ENCODE assay signal across 13 cellular contexts in the genomic region with DNA sequence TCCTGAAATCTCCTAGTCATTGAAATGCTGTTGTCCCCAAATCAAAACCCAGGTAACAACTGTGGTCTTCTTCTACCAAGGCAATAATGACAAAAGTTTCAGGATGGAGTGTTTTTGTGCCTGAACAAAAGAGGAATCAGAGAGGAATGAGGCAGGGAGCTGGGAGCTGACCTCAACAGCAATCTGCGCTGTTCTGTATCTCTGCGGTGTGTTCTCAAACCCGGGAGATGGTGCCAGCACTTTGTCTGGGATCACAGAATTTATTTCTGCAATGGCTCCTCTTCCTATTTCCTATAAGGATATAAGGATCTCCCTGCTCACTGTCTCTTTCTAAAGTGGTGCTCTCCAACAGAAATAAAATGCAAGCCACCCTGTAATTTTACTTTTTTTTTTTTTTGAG. TPM values are rescaled to one million over a fixed set of nuclear protein-coding genes. Genes with fewer than 3 reads are reported as not detected.
A peak's percentile ranks its signal among the peaks of the same experiment; 100 is the strongest.
DNase-seq lines count a peak whose midpoint lies in the region; ATAC-seq and TF ChIP-seq lines count a peak whose summit lies in the region.
"Had no signal": no experiment of that assay in that cellular context is flagged by ENCODE, and none has a peak within 500 bp of the region (broad histone marks: within the 10 kb centered on the region; RNA-seq: fewer than 3 reads in every experiment).

No MANE protein-coding gene starts in this region.

- peak; percentile 23 for DNase-seq in EL
- DNase-seq in WTC11 (ENCODE audit: low spot score), result no peak
- no peak for DNase-seq in left ventricle myocardium superior
- no peak for DNase-seq in skeletal muscle cell (ENCODE audit: low read depth)
- DNase-seq in MV-4-11 (lab: John Stamatoyannopoulos, UW), result no peak
- DNase-seq in DMS153 treated with DMSO at 0.1 percent for 48 hours (lab: John Stamatoyannopoulos, UW; ENCODE audit: unreplicated experiment), result no peak
- no peak for DNase-seq in activated naive CD4-positive, alpha-beta T cell treated with Interleukin-2 at 50 U/mL for 16 hours
- DNase-seq: activated CD8-positive, alpha-beta memory T cell treated with anti-CD3 and anti-CD28 coated beads, Interleukin-2, amount 50 U/mL, for 4 hours; DMS 273 treated with DMSO at 0.1 percent for 48 hours; effector CD4-positive, alpha-beta T cell; NCI-H1417 treated with DMSO at 0.1 percent for 48 hours had no signal

- TF ChIP-seq CTCF in WTC11 (IDR thresholded peaks at IDR 0.05), result no peak

- intact Hi-C loops in left ventricle myocardium superior (cut with micrococcal nuclease), result no loop called here

- POLR2A ChIA-PET in WTC11 (lab: Charles Lee), result interaction anchor here (1.0 to 1.7 kb wide), 2 partner anchors 14 to 88 kb away, joined by 3 to 5 read pairs; a partner anchor contains a TSS

- no peak overlapping the region for H3K27ac Mint-ChIP-seq in WTC11

- H3K27me3 Mint-ChIP-seq in WTC11 (ENCODE audit: low read depth), result peaks cover 17% of the 10 kb centered on the region

- peak overlapping the region; percentile 82 for H3K4me3 Mint-ChIP-seq in WTC11

- H3K36me3 Mint-ChIP-seq in WTC11, result no peaks in the 10 kb centered on the region

- no peak for ATAC-seq in WTC11
- ATAC-seq in left ventricle myocardium superior, result peak; percentile 10
- ATAC-seq in HG03469 (IDR thresholded peaks at IDR 0.05; ENCODE audit: unreplicated experiment), result no peak

- peaks cover 23% of the 10 kb centered on the region for H3K4me1 Mint-ChIP-seq in WTC11

- peak overlapping the region; percentile 54 for H3K4me3 ChIP-seq in skeletal muscle cell (ENCODE audit: low read depth, low read length)

- CTCF ChIA-PET in WTC11 (lab: Charles Lee), result interaction anchor here (1.7 kb wide), 1 partner anchor 59 kb away, joined by 10 read pairs; no protein-coding TSS in a partner anchor

- H3K9me3 Mint-ChIP-seq in WTC11, result no peaks in the 10 kb centered on the region

TF ChIP-seq in WTC11, 78 proteins besides CTCF, POLR2A, EP300 and RAD21:
- TF ChIP-seq GRHL2 (CRISPR knock-in tag; IDR thresholded peaks at IDR 0.05; ENCODE audit: insufficient replicate concordance, severe bottlenecking) (no peak), TP53 (CRISPR knock-in tag; IDR thresholded peaks at IDR 0.05) (no peak)

RNA-seq across cellular contexts. Expression of a gene that starts 0.4 kb away (rescaled TPM):
- 4.5 to 10.2 TPM (median 8.8 TPM) in 3 replicates for total RNA-seq in WTC11 (2021)
- total RNA-seq in left ventricle myocardium superior, result 6.0 TPM
- total RNA-seq: mononuclear cell had no signal

RNA-seq across cellular contexts. Expression of a gene that starts 13.9 kb away (rescaled TPM):
- total RNA-seq in WTC11 (2021), result 1.6 to 2.1 TPM (median 1.6 TPM) in 3 replicates
- total RNA-seq in left ventricle myocardium superior, result 9.4 TPM
